1 cellular context compared by ENCODE assay signal in the genomic region with DNA sequence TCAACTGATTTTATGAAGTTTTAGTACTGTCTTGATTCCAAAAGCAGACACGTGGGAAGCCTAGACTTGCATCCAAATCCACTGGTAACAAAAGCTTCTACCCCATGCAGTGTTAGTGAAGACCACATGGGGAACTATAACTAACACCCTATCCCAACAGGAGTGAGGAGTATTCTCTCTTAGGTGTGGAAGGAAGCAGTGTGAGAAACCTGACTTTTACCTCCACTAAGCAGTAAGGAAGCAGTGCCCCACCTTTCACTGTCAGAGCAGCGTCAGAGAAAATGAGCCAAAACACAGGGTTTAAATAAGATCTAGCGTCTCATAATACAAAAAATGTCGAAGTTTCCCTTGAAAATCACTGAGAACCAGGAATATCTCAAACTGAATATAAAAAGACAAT.
TF ChIP-seq lines count a peak whose summit lies in the region.

No MANE protein-coding gene starts in this region.

TF ChIP-seq in K562, 482 proteins besides CTCF, POLR2A, EP300 and RAD21:
- TF ChIP-seq MCM3 (IDR thresholded peaks at IDR 0.05) (no peak), ELF2 (CRISPR knock-in tag; IDR thresholded peaks at IDR 0.05) (no peak), ZNF354B (CRISPR knock-in tag; IDR thresholded peaks at IDR 0.05) (no peak), SP1 (CRISPR knock-in tag; IDR thresholded peaks at IDR 0.05) (no peak), PML (IDR thresholded peaks at IDR 0.05; ENCODE audit: low read length) (no peak), ZNF57 (CRISPR knock-in tag; IDR thresholded peaks at IDR 0.05) (no peak), ASH1L (IDR thresholded peaks at IDR 0.05; ENCODE audit: borderline replicate concordance, low read depth, partially characterized antibody) (no peak), NRF1 (conservative IDR thresholded peaks at IDR 0.05 in 1 of 2, IDR thresholded peaks at IDR 0.05 in 1 of 2) (no peak), ZNF146 (CRISPR knock-in tag; IDR thresholded peaks at IDR 0.05; ENCODE audit: unreplicated experiment) (no peak), ZNF175 (CRISPR knock-in tag; IDR thresholded peaks at IDR 0.05; ENCODE audit: low read depth) (no peak), SMAD2 (IDR thresholded peaks at IDR 0.05; ENCODE audit: low read depth, low read length) (no peak), BHLHE40 (IDR thresholded peaks at IDR 0.05; ENCODE audit: low read length) (no peak), MCM2 (IDR thresholded peaks at IDR 0.05; ENCODE audit: low read depth) (no peak), NR4A1 (CRISPR knock-in tag; IDR thresholded peaks at IDR 0.05) (no peak), NR4A1 (tag; IDR thresholded peaks at IDR 0.05) (no peak)
- TF ChIP-seq, protein P1, sequence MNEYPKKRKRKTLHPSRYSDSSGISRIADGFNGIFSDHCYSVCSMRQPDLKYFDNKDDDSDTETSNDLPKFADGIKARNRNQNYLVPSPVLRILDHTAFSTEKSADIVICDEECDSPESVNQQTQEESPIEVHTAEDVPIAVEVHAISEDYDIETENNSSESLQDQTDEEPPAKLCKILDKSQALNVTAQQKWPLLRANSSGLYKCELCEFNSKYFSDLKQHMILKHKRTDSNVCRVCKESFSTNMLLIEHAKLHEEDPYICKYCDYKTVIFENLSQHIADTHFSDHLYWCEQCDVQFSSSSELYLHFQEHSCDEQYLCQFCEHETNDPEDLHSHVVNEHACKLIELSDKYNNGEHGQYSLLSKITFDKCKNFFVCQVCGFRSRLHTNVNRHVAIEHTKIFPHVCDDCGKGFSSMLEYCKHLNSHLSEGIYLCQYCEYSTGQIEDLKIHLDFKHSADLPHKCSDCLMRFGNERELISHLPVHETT (CRISPR knock-in tag; conservative IDR thresholded peaks at IDR 0.05 in 1 of 2, IDR thresholded peaks at IDR 0.05 in 1 of 2) = no peak
- TF ChIP-seq, protein P2, sequence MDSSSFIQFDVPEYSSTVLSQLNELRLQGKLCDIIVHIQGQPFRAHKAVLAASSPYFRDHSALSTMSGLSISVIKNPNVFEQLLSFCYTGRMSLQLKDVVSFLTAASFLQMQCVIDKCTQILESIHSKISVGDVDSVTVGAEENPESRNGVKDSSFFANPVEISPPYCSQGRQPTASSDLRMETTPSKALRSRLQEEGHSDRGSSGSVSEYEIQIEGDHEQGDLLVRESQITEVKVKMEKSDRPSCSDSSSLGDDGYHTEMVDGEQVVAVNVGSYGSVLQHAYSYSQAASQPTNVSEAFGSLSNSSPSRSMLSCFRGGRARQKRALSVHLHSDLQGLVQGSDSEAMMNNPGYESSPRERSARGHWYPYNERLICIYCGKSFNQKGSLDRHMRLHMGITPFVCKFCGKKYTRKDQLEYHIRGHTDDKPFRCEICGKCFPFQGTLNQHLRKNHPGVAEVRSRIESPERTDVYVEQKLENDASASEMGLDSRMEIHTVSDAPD (CRISPR knock-in tag; IDR thresholded peaks at IDR 0.05) = no peak
- TF ChIP-seq, protein P3, sequence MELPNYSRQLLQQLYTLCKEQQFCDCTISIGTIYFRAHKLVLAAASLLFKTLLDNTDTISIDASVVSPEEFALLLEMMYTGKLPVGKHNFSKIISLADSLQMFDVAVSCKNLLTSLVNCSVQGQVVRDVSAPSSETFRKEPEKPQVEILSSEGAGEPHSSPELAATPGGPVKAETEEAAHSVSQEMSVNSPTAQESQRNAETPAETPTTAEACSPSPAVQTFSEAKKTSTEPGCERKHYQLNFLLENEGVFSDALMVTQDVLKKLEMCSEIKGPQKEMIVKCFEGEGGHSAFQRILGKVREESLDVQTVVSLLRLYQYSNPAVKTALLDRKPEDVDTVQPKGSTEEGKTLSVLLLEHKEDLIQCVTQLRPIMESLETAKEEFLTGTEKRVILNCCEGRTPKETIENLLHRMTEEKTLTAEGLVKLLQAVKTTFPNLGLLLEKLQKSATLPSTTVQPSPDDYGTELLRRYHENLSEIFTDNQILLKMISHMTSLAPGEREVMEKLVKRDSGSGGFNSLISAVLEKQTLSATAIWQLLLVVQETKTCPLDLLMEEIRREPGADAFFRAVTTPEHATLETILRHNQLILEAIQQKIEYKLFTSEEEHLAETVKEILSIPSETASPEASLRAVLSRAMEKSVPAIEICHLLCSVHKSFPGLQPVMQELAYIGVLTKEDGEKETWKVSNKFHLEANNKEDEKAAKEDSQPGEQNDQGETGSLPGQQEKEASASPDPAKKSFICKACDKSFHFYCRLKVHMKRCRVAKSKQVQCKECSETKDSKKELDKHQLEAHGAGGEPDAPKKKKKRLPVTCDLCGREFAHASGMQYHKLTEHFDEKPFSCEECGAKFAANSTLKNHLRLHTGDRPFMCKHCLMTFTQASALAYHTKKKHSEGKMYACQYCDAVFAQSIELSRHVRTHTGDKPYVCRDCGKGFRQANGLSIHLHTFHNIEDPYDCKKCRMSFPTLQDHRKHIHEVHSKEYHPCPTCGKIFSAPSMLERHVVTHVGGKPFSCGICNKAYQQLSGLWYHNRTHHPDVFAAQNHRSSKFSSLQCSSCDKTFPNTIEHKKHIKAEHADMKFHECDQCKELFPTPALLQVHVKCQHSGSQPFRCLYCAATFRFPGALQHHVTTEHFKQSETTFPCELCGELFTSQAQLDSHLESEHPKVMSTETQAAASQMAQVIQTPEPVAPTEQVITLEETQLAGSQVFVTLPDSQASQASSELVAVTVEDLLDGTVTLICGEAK (IDR thresholded peaks at IDR 0.05) = no peak
- TF ChIP-seq, protein P3 (CRISPR knock-in tag; IDR thresholded peaks at IDR 0.05) = no peak
